21 cellular contexts compared by ENCODE assay signal in genomic region chr2:67272195-67272594, GRCh38.
"Had no signal": no experiment of that assay in that cellular context is flagged by ENCODE, and none has a peak within 500 bp of the region (broad histone marks: within the 10 kb centered on the region; RNA-seq: fewer than 3 reads in every experiment).

No MANE protein-coding gene starts in this region.

- DNase-seq: activated CD4-positive, alpha-beta T cell treated with anti-CD3 and anti-CD28 coated beads for 36 hours; activated CD4-positive, alpha-beta T cell treated with anti-CD3 and anti-CD28 coated beads, Interleukin-2, amount 50 U/mL, for 48 hours; activated naive CD8-positive, alpha-beta T cell treated with anti-CD3 and anti-CD28 coated beads for 36 hours; dermis blood vessel endothelial cell; effector memory CD8-positive, alpha-beta T cell; gastrocnemius medialis; head of caudate nucleus; left ventricle myocardium inferior; mammary epithelial cell; midbrain; nephron progenitor cell; occipital lobe; stimulated activated CD4-positive, alpha-beta T cell treated with anti-CD3 and anti-CD28 coated beads, Interleukin-12 subunit alpha, Interleukin-12 subunit beta, amount 100 ng/mL, for 4 hours; stimulated activated CD4-positive, alpha-beta T cell treated with anti-CD3 and anti-CD28 coated beads, Interleukin-2, amount 100 ng/mL, for 24 hours; stimulated activated naive CD4-positive, alpha-beta T cell treated with Interleukin-2 at 50 U/mL for 16 hours; thyroid gland had no signal

- H3K4me1 ChIP-seq: gastrocnemius medialis, left ventricle myocardium inferior, thyroid gland had no signal

- H3K4me3 ChIP-seq: gastrocnemius medialis, left ventricle myocardium inferior, thyroid gland had no signal

- H3K27ac Mint-ChIP-seq: activated CD4-positive, alpha-beta T cell treated with anti-CD3 and anti-CD28 coated beads for 36 hours; activated naive CD8-positive, alpha-beta T cell treated with anti-CD3 and anti-CD28 coated beads for 36 hours; activated T-helper 1 cell treated with anti-CD3 and anti-CD28 coated beads, Interleukin-12 subunit alpha, Interleukin-12 subunit beta, Interleukin-2, Interleukin-4 antibody, amounts not matched to agents 30 ng/mL and 10 ng/mL and 1 ng/mL, durations not matched to agents 14 hours and 24 hours and 36 hours; effector memory CD8-positive, alpha-beta T cell; nephron progenitor cell; progenitor cell of endocrine pancreas had no signal

- FAIRE-seq: TTC549 had no signal

- H3K4me1 Mint-ChIP-seq: activated CD4-positive, alpha-beta T cell treated with anti-CD3 and anti-CD28 coated beads for 36 hours; activated naive CD8-positive, alpha-beta T cell treated with anti-CD3 and anti-CD28 coated beads for 36 hours; central memory CD8-positive, alpha-beta T cell had no signal

- H3K9me3 Mint-ChIP-seq: activated naive CD8-positive, alpha-beta T cell treated with anti-CD3 and anti-CD28 coated beads for 36 hours; activated T-helper 1 cell treated with anti-CD3 and anti-CD28 coated beads, Interleukin-12 subunit alpha, Interleukin-12 subunit beta, Interleukin-2, Interleukin-4 antibody, amounts not matched to agents 30 ng/mL and 10 ng/mL and 1 ng/mL, durations not matched to agents 14 hours and 24 hours and 36 hours; brain; central memory CD8-positive, alpha-beta T cell; effector memory CD8-positive, alpha-beta T cell; nephron progenitor cell had no signal

- H3K9me3 ChIP-seq: gastrocnemius medialis, left ventricle myocardium inferior, thyroid gland had no signal

- H3K27me3 Mint-ChIP-seq: activated naive CD8-positive, alpha-beta T cell treated with anti-CD3 and anti-CD28 coated beads for 36 hours; brain; progenitor cell of endocrine pancreas had no signal

- H3K27me3 ChIP-seq: gastrocnemius medialis, thyroid gland had no signal

- H3K4me3 Mint-ChIP-seq: activated CD4-positive, alpha-beta T cell treated with anti-CD3 and anti-CD28 coated beads for 36 hours; activated naive CD8-positive, alpha-beta T cell treated with anti-CD3 and anti-CD28 coated beads for 36 hours; activated T-helper 1 cell treated with anti-CD3 and anti-CD28 coated beads, Interleukin-12 subunit alpha, Interleukin-12 subunit beta, Interleukin-2, Interleukin-4 antibody, amounts not matched to agents 30 ng/mL and 10 ng/mL and 1 ng/mL, durations not matched to agents 14 hours and 24 hours and 36 hours; brain; central memory CD8-positive, alpha-beta T cell; effector memory CD8-positive, alpha-beta T cell; nephron progenitor cell had no signal

- H3K36me3 Mint-ChIP-seq: activated naive CD8-positive, alpha-beta T cell treated with anti-CD3 and anti-CD28 coated beads for 36 hours; brain had no signal

- H3K36me3 ChIP-seq: gastrocnemius medialis, left ventricle myocardium inferior, thyroid gland had no signal

- H3K27ac ChIP-seq: gastrocnemius medialis, left ventricle myocardium inferior, thyroid gland had no signal

- ATAC-seq: activated CD4-positive, alpha-beta T cell treated with anti-CD3 and anti-CD28 coated beads for 36 hours; effector memory CD8-positive, alpha-beta T cell; gastrocnemius medialis had no signal
